In genomic region chr2:60336442-60337141, GRCh38 we compare ENCODE assay signal across 16 cellular contexts.
DNase-seq lines count a peak whose midpoint lies in the region; ATAC-seq and TF ChIP-seq lines count a peak whose summit lies in the region.
"Had no signal": no experiment of that assay in that cellular context is flagged by ENCODE, and none has a peak within 500 bp of the region (broad histone marks: within the 10 kb centered on the region; RNA-seq: fewer than 3 reads in every experiment).

No MANE protein-coding gene starts in this region.

- no peaks in the 10 kb centered on the region for H3K79me2 ChIP-seq in OCI-LY1 (ENCODE audit: insufficient read depth, low read length)

- no peaks in the 10 kb centered on the region for H3K9me2 ChIP-seq in OCI-LY1 (ENCODE audit: low read depth, low read length)

- H3K9ac ChIP-seq in OCI-LY1 (ENCODE audit: low read length): no peak overlapping the region; the same call in 1 of the 2 replicates

- no peaks in the 10 kb centered on the region; the same call in 1 of the 2 replicates for H3K27me3 ChIP-seq in OCI-LY1 (ENCODE audit: insufficient read depth, low read length)
- H3K27me3 ChIP-seq: esophagus squamous epithelium, uterus had no signal

- ATAC-seq in left ventricle myocardium superior (peak; percentile 68), left cardiac atrium (no peak), HG02610 (IDR thresholded peaks at IDR 0.05; ENCODE audit: unreplicated experiment) (peak; percentile 33)

- no peaks in the 10 kb centered on the region for H3F3A ChIP-seq in OCI-LY1 (ENCODE audit: insufficient read depth, low read length)

- peak overlapping the region; percentile 22; the same call in 1 of the 2 replicates for H3K4me2 ChIP-seq in OCI-LY1 (ENCODE audit: low read length)

- no TSS peak for BruUV-seq in MCF 10A (replicated peaks; lab: Mats Ljungman, UMichigan)

- peak overlapping the region; percentile 54 for H3K27ac ChIP-seq in OCI-LY1 (ENCODE audit: low read depth, low read length, poor library complexity, severe bottlenecking)
- H3K27ac ChIP-seq: esophagus squamous epithelium, uterus had no signal

- H3K36me3 ChIP-seq in OCI-LY1 (ENCODE audit: insufficient read depth, low read length): no peaks in the 10 kb centered on the region
- H3K36me3 ChIP-seq: esophagus squamous epithelium, uterus had no signal

- H3K9me3 ChIP-seq in OCI-LY1 (ENCODE audit: low read length): no peaks in the 10 kb centered on the region
- H3K9me3 ChIP-seq: esophagus squamous epithelium, uterus had no signal

- H3K4me1 ChIP-seq in OCI-LY1 (ENCODE audit: insufficient read depth, low read length, severe bottlenecking): peaks cover 21% of the 10 kb centered on the region
- H3K4me1 ChIP-seq: uterus had no signal

- H3K9me3 Mint-ChIP-seq in MCF 10A (ENCODE audit: unreplicated experiment): no peaks in the 10 kb centered on the region
- H3K9me3 Mint-ChIP-seq: central memory CD8-positive, alpha-beta T cell had no signal

- POLR2A ChIA-PET in MCF 10A (lab: Yijun Ruan, JAX): no interaction called here

- H3K27me3 Mint-ChIP-seq in MCF 10A (ENCODE audit: insufficient read depth, unreplicated experiment): no peaks in the 10 kb centered on the region
- H3K27me3 Mint-ChIP-seq: activated naive CD8-positive, alpha-beta T cell had no signal

- no peaks in the 10 kb centered on the region for H3K36me3 Mint-ChIP-seq in MCF 10A (ENCODE audit: insufficient read depth, unreplicated experiment)
- H3K36me3 Mint-ChIP-seq: activated naive CD8-positive, alpha-beta T cell had no signal

- no peaks in the 10 kb centered on the region for H4K20me1 ChIP-seq in OCI-LY1 (ENCODE audit: insufficient read depth, low read length)

- H3K4me3 Mint-ChIP-seq in MCF 10A (ENCODE audit: unreplicated experiment): no peak overlapping the region
- H3K4me3 Mint-ChIP-seq: activated naive CD8-positive, alpha-beta T cell; central memory CD8-positive, alpha-beta T cell had no signal

- TF ChIP-seq CTCF in OCI-LY1 (IDR thresholded peaks at IDR 0.05; ENCODE audit: low read length) (no peak), MCF 10A (IDR thresholded peaks at IDR 0.05; ENCODE audit: unreplicated experiment) (no peak)

- H3K4me1 Mint-ChIP-seq in MCF 10A (ENCODE audit: insufficient read depth, unreplicated experiment): peaks cover 7% of the 10 kb centered on the region
- H3K4me1 Mint-ChIP-seq: central memory CD8-positive, alpha-beta T cell had no signal

- no peak overlapping the region for H3K4me3 ChIP-seq in OCI-LY1 (ENCODE audit: low read depth, low read length, poor library complexity, severe bottlenecking)
- H3K4me3 ChIP-seq: esophagus squamous epithelium, uterus had no signal

- no peak overlapping the region; the same call in 1 of the 2 replicates for H2AFZ ChIP-seq in OCI-LY1 (ENCODE audit: low read length)

- DNase-seq in left ventricle myocardium superior (no peak), left cardiac atrium (no peak), MCF 10A (ENCODE audit: unreplicated experiment) (no peak), NCI-H748 treated with DMSO at 0.1 percent for 48 hours (lab: John Stamatoyannopoulos, UW) (no peak), pons (ENCODE audit: low spot score) (no peak), NCI-H748 (lab: John Stamatoyannopoulos, UW; ENCODE audit: unreplicated experiment) (no peak)
- DNase-seq: ACHN; activated CD8-positive, alpha-beta memory T cell treated with anti-CD3 and anti-CD28 coated beads for 24 hours; esophagus squamous epithelium; NCI-H2029 treated with DMSO at 0.1 percent for 48 hours; T-helper 9 cell; uterus had no signal

- intact Hi-C loops in left ventricle myocardium superior (cut with micrococcal nuclease) (no loop called here), left cardiac atrium (cut with DNase I) (loop anchor here in 1 of 2 donors (10.0 kb wide), 1 partner anchor 218 kb away; the partner anchor contains the start of gene BCL11A), MCF 10A (cut with micrococcal nuclease) (no loop called here)

- H3K27ac Mint-ChIP-seq in MCF 10A (ENCODE audit: low read depth, unreplicated experiment): no peak overlapping the region
- H3K27ac Mint-ChIP-seq: activated naive CD8-positive, alpha-beta T cell had no signal

- CTCF ChIA-PET in MCF 10A (lab: Yijun Ruan, JAX): interaction anchor here (0.7 to 1.5 kb wide), 2 partner anchors 15 to 579 kb away, joined by 4 read pairs; no protein-coding TSS in a partner anchor

Comparison
In these comparisons a context has a peak if more than half of its experiments do, and no peak if none do; other contexts are left out.
1. ATAC-seq: peak in left ventricle myocardium superior (single experiment) and HG02610 (single experiment); none in left cardiac atrium (0 of 2).